Comparison of ENCODE assay signal across 29 cellular contexts in the genomic region with DNA sequence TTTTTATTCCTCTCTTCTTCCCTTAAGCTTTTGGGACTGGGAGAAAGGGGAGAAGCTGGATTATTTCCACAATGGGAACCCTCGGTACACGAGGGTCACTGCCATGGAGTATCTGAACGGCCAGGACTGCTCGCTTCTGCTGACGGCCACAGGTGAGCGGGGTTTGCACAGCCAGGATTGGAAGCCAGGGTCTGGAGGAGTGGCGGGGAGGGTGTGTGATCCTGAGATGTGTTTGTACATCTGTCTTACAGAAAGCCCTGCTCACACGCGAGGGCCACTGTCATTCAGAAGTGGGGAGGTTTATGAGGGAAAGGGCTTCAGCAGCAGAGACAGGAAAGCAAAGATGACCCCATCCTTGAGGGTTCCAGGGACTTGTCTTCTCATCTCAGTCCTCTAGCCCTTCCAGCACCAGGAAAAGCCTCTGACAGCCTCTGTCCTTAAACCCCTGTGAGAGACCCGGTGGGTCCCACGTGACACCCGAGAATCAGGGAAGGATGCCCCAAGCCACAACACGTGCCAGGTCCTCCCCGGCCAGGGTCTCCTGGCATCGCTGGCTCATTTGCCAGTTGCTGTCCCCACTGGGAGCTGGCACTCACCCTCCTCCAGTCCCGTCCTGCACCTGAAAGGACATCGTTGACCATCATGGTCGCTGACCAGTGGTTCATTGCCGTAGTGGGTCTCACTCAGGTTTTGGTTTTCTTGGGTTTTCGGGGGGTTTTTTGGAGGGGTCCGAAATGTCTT. TPM values are rescaled to one million over a fixed set of nuclear protein-coding genes. Genes with fewer than 3 reads are reported as not detected.
A peak's percentile ranks its signal among the peaks of the same experiment; 100 is the strongest.
DNase-seq lines count a peak whose midpoint lies in the region; ATAC-seq and TF ChIP-seq lines count a peak whose summit lies in the region.
"Had no signal": no experiment of that assay in that cellular context is flagged by ENCODE, and none has a peak within 500 bp of the region (broad histone marks: within the 10 kb centered on the region; RNA-seq: fewer than 3 reads in every experiment).

No MANE protein-coding gene starts in this region.

- H3K4me3 ChIP-seq in spleen = no peak overlapping the region
- H3K4me3 ChIP-seq: A549, ascending aorta, GM23338, smooth muscle cell, vagina had no signal

- peaks cover 0 to 26% (median 15%) of the 10 kb centered on the region in 6 donors for H3K4me1 ChIP-seq in spleen
- H3K4me1 ChIP-seq: A549 had no signal

- H3K27ac ChIP-seq in spleen = no peak overlapping the region
- H3K27ac ChIP-seq: A549, ascending aorta, vagina had no signal

- H3K4me1 Mint-ChIP-seq in WTC11 = no peaks in the 10 kb centered on the region
- H3K4me1 Mint-ChIP-seq: activated naive CD8-positive, alpha-beta T cell treated with anti-CD3 and anti-CD28 coated beads for 36 hours; GM23338; T-cell had no signal

- no peak overlapping the region for H3K27ac Mint-ChIP-seq in WTC11
- H3K27ac Mint-ChIP-seq: activated naive CD8-positive, alpha-beta T cell treated with anti-CD3 and anti-CD28 coated beads for 36 hours; GM23338; HFFc6; T-cell had no signal

- POLR2A ChIA-PET in WTC11 (lab: Charles Lee) = interaction anchor here (0.6 kb wide), 1 partner anchor 757 kb away, joined by 3 read pairs; no protein-coding TSS in a partner anchor

- TF ChIP-seq CTCF in WTC11 (IDR thresholded peaks at IDR 0.05) (no peak), spleen (IDR thresholded peaks at IDR 0.05 in 8 of 11, conservative IDR thresholded peaks at IDR 0.05 in 3 of 11) (no peak)

- no peaks in the 10 kb centered on the region for H3K27me3 Mint-ChIP-seq in WTC11 (ENCODE audit: low read depth)
- H3K27me3 Mint-ChIP-seq: activated naive CD8-positive, alpha-beta T cell treated with anti-CD3 and anti-CD28 coated beads for 36 hours; CD4-positive, alpha-beta memory T cell; naive B cell; T-cell had no signal

- H3K27me3 ChIP-seq in spleen (replicated peaks in 1 of 7) = no peaks in the 10 kb centered on the region
- H3K27me3 ChIP-seq: ascending aorta, vagina had no signal

- 90 to 96% (median 93%) methylated on average over 19 to 21 of the region's 21 CpGs for WGBS in spleen, 5 donors

- peaks cover 17% of the 10 kb centered on the region for H3K36me3 Mint-ChIP-seq in WTC11

- no peak for ATAC-seq in WTC11
- no peak for ATAC-seq in left cardiac atrium
- ATAC-seq: A549; GM23338; stimulated activated naive CD8-positive, alpha-beta T cell treated with anti-CD3 and anti-CD28 coated beads, Interleukin-15, Interleukin-2, amounts not matched to agents 100 U/mL and 50 U/mL, for 24 hours; T-cell had no signal

- TF ChIP-seq POLR2A in spleen (IDR thresholded peaks at IDR 0.05) = no peak

- H3K9me3 ChIP-seq in spleen = peaks cover 0 to 5% (median 0%) of the 10 kb centered on the region in 8 donors
- H3K9me3 ChIP-seq: A549, ascending aorta, vagina had no signal

- CTCF ChIA-PET in WTC11 (lab: Charles Lee) = no interaction called here

- peaks cover 8% of the 10 kb centered on the region for H3K9me3 Mint-ChIP-seq in WTC11
- H3K9me3 Mint-ChIP-seq: activated naive CD8-positive, alpha-beta T cell treated with anti-CD3 and anti-CD28 coated beads for 36 hours; CD4-positive, alpha-beta memory T cell; GM23338; HFFc6; T-cell had no signal

- H3K36me3 ChIP-seq in spleen = peaks cover 0 to 86% (median 43%) of the 10 kb centered on the region in 6 donors

- intact Hi-C loops in left cardiac atrium (cut with DNase I) = no loop called here
- intact Hi-C loops in spleen (cut with DNase I; ENCODE audit: low total_unique reads) = no loop called here

- DNase-seq in activated effector memory CD4-positive, alpha-beta T cell treated with anti-CD3 and anti-CD28 coated beads, Interleukin-2, amount 50 U/mL, for 16 hours = peak; percentile 57
- no peak for DNase-seq in activated effector memory CD4-positive, alpha-beta T cell treated with Interleukin-2 at 50 U/mL for 16 hours
- DNase-seq in WTC11 (ENCODE audit: low spot score) (peak; percentile 4), left cardiac atrium (peak; percentile 10), spleen (peak; percentile 47), mesenteric fat pad (ENCODE audit: low spot score) (no peak), NCI-H2081 (lab: John Stamatoyannopoulos, UW) (no peak), NCI-H2107 treated with DMSO at 0.1 percent for 48 hours (lab: John Stamatoyannopoulos, UW; ENCODE audit: unreplicated experiment) (no peak)
- DNase-seq: activated CD4-positive, CD25-positive, alpha-beta regulatory T cell; activated CD8-positive, alpha-beta memory T cell treated with anti-CD3 and anti-CD28 coated beads, Interleukin-2, amount 50 U/mL, for 48 hours; activated naive CD8-positive, alpha-beta T cell treated with anti-CD3 and anti-CD28 coated beads for 36 hours; caudate nucleus; CD4-positive, alpha-beta memory T cell; cortex of kidney; effector memory CD4-positive, alpha-beta T cell; HFFc6; midbrain; naive B cell; NCI-H1436 treated with DMSO at 0.1 percent for 48 hours; NCI-H446; NCI-H774; stimulated activated CD4-positive, alpha-beta T cell treated with anti-CD3 and anti-CD28 coated beads, Interleukin-1b, Interleukin-23, amount 100 ng/mL, for 48 hours; stimulated activated naive CD8-positive, alpha-beta T cell treated with anti-CD3 and anti-CD28 coated beads, Interleukin-15, Interleukin-2, amounts not matched to agents 100 U/mL and 50 U/mL, for 24 hours; T-cell had no signal

- no peak overlapping the region for H3K4me3 Mint-ChIP-seq in WTC11
- H3K4me3 Mint-ChIP-seq: activated naive CD8-positive, alpha-beta T cell treated with anti-CD3 and anti-CD28 coated beads for 36 hours; CD4-positive, alpha-beta memory T cell; GM23338; HFFc6; T-cell had no signal

TF ChIP-seq in WTC11, 78 proteins besides CTCF, POLR2A, EP300 and RAD21 (continues in another document):
- TF ChIP-seq MYBL2 (CRISPR knock-in tag; IDR thresholded peaks at IDR 0.05) = no peak
- no peak for TF ChIP-seq AFF4 (CRISPR knock-in tag; IDR thresholded peaks at IDR 0.05; ENCODE audit: borderline replicate concordance)
- no peak for TF ChIP-seq E2F5 (CRISPR knock-in tag; IDR thresholded peaks at IDR 0.05)
- no peak for TF ChIP-seq ATF1 (CRISPR knock-in tag; IDR thresholded peaks at IDR 0.05)
- TF ChIP-seq ATF3 (CRISPR knock-in tag; conservative IDR thresholded peaks at IDR 0.05) = no peak
- no peak for TF ChIP-seq TP53 (CRISPR knock-in tag; IDR thresholded peaks at IDR 0.05)
- TF ChIP-seq JAZF1 (CRISPR knock-in tag; IDR thresholded peaks at IDR 0.05) = no peak

RNA-seq across cellular contexts. Expression of gene CHMP6, which starts 44.3 kb away (rescaled TPM):
- total RNA-seq in WTC11 (2021) = 15.0 to 23.1 TPM (median 19.6 TPM) in 3 replicates
- total RNA-seq in left cardiac atrium = 10 to 100 TPM; 17.4 to 19.1 TPM
- 10 to 100 TPM; 23.0 to 35.7 (median 31.5) TPM for total RNA-seq in spleen
- polyA plus RNA-seq in spleen = 10 to 100 TPM; 24.0 to 41.1 (median 25.4) TPM
- total RNA-seq in mesenteric fat pad = 25.3 TPM

Comparison
In these comparisons a context has a peak if more than half of its experiments do, and no peak if none do; other contexts are left out.
1. DNase-seq: peak in activated effector memory CD4-positive, alpha-beta T cell treated with anti-CD3 and anti-CD28 coated beads, Interleukin-2, amount 50 U/mL, for 16 hours (single experiment), WTC11 (single experiment), left cardiac atrium (single experiment) and spleen (single experiment); none in activated effector memory CD4-positive, alpha-beta T cell treated with Interleukin-2 at 50 U/mL for 16 hours (single experiment), mesenteric fat pad (single experiment), NCI-H2081 (0 of 2) and NCI-H2107 treated with DMSO at 0.1 percent for 48 hours (single experiment).